12 cellular contexts compared by ENCODE assay signal in the genomic region with DNA sequence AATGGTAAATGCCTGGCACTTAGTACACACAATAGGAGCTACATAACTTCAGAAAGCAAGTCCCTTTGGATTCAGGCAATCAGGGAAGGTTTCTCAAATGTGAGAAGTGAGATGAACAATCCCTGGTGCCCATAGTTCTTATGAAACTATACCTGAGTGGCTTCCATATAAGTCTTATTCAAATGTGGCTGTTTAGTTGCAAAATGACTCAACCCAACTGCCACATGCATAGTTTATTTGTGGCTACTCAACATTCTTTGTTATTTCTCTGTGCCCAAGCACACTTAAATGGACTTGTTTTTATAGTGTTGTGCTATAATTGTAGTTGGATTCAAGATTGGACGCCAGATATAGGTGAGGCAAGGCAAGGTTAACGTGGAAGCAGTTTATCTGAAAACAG.
DNase-seq lines count a peak whose midpoint lies in the region; ATAC-seq and TF ChIP-seq lines count a peak whose summit lies in the region.
"Had no signal": no experiment of that assay in that cellular context is flagged by ENCODE, and none has a peak within 500 bp of the region (broad histone marks: within the 10 kb centered on the region; RNA-seq: fewer than 3 reads in every experiment).

No MANE protein-coding gene starts in this region.

- ATAC-seq in GM18907 (IDR thresholded peaks at IDR 0.05; ENCODE audit: unreplicated experiment) (peak; percentile 87), GM21717 (IDR thresholded peaks at IDR 0.05; ENCODE audit: unreplicated experiment) (peak; percentile 84), HG03135 (IDR thresholded peaks at IDR 0.05; ENCODE audit: unreplicated experiment) (peak; percentile 72)

- TF ChIP-seq CTCF in epithelial cell of esophagus (IDR thresholded peaks at IDR 0.05; ENCODE audit: insufficient read depth, low read depth, low read length, missing control alignments) (no peak), testis (IDR thresholded peaks at IDR 0.05) (no peak), ovary (IDR thresholded peaks at IDR 0.05) (no peak)

- TF ChIP-seq POLR2A in testis (IDR thresholded peaks at IDR 0.05) (no peak), ovary (IDR thresholded peaks at IDR 0.05) (no peak)

- H3K9me3 ChIP-seq in testis (no peaks in the 10 kb centered on the region), ovary (no peaks in the 10 kb centered on the region)

- no peaks in the 10 kb centered on the region for H3K27me3 ChIP-seq in testis
- H3K27me3 ChIP-seq in H7 (ENCODE audit: control insufficient read depth, insufficient read depth, low read length): no peaks in the 10 kb centered on the region
- H3K27me3 ChIP-seq in ovary: no peaks in the 10 kb centered on the region

- no peaks in the 10 kb centered on the region for H3K36me3 ChIP-seq in testis (ENCODE audit: low read depth, missing control alignments)
- H3K36me3 ChIP-seq in H7 (replicated peaks; ENCODE audit: control insufficient read depth, insufficient read depth, low read length): no peaks in the 10 kb centered on the region
- H3K36me3 ChIP-seq in ovary: no peaks in the 10 kb centered on the region

- TF ChIP-seq EP300 in ovary (IDR thresholded peaks at IDR 0.05): no peak

- WGBS in testis, 2 donors: 65 to 77% methylated on average over 2 of the region's 2 CpGs
- 59 to 76% (median 66%) methylated on average over 2 of the region's 2 CpGs for WGBS in ovary, 3 donors

- intact Hi-C loops in testis (cut with DNase I; ENCODE audit: low total_unique reads): no loop called here
- intact Hi-C loops in ovary (cut with DNase I): no loop called here

- H3K27ac ChIP-seq in testis (no peak overlapping the region), ovary (no peak overlapping the region)

- DNase-seq in epithelial cell of esophagus (ENCODE audit: low read depth): peak; percentile 27
- DNase-seq in testis: no peak
- DNase-seq in H7: no peak
- DNase-seq in ovary: no peak
- DNase-seq in nucleus accumbens (lab: John Stamatoyannopoulos, UW): no peak
- DNase-seq: activated naive CD8-positive, alpha-beta T cell treated with anti-CD3 and anti-CD28 coated beads for 36 hours; DMS79 treated with DMSO at 0.1 percent for 48 hours; NCI-H1930; stimulated activated CD4-positive, alpha-beta T cell treated with anti-CD3 and anti-CD28 coated beads, Interleukin-4, amount 100 ng/mL, for 1 hour had no signal

- H3K4me1 ChIP-seq in testis (no peaks in the 10 kb centered on the region), ovary (ENCODE audit: insufficient read depth) (no peaks in the 10 kb centered on the region)

- H3K4me3 ChIP-seq in epithelial cell of esophagus (ENCODE audit: low read length) (no peak overlapping the region), testis (no peak overlapping the region), H7 (ENCODE audit: insufficient read depth, low read depth, low read length) (no peak overlapping the region), ovary (no peak overlapping the region)
